In genomic region chr6:110414669-110415296, GRCh38 we compare ENCODE assay signal across 13 cellular contexts. TPM values are rescaled to one million over a fixed set of nuclear protein-coding genes. Genes with fewer than 3 reads are reported as not detected.
DNase-seq lines count a peak whose midpoint lies in the region; ATAC-seq, FAIRE-seq and TF ChIP-seq lines count a peak whose summit lies in the region.
"Had no signal": no experiment of that assay in that cellular context is flagged by ENCODE, and none has a peak within 500 bp of the region (broad histone marks: within the 10 kb centered on the region; RNA-seq: fewer than 3 reads in every experiment).

No MANE protein-coding gene starts in this region.

- H3K4me3 ChIP-seq in left ventricle myocardium inferior (peak overlapping the region; percentile 63), pancreas (peak overlapping the region in 2 of 4 donors; percentile 27 to 31)
- H3K4me3 ChIP-seq in effector memory CD4-positive, alpha-beta T cell (ENCODE audit: insufficient read depth, low read depth, low read length, poor library complexity, severe bottlenecking), result no peak overlapping the region
- H3K4me3 ChIP-seq: SK-N-MC had no signal

- no peak overlapping the region for H3K27ac Mint-ChIP-seq in stimulated activated naive CD8-positive, alpha-beta T cell treated with anti-CD3 and anti-CD28 coated beads, Interleukin-15, amount 100 ng/mL, for 72 hours
- H3K27ac Mint-ChIP-seq: activated CD8-positive, alpha-beta T cell treated with anti-CD3 and anti-CD28 coated beads for 36 hours; naive B cell had no signal

- no peak for FAIRE-seq in pancreas (lab: Jason Lieb, UNC)
- FAIRE-seq: G401.6 had no signal

- DNase-seq in stimulated activated naive CD8-positive, alpha-beta T cell treated with anti-CD3 and anti-CD28 coated beads, Interleukin-15, amount 100 ng/mL, for 72 hours, result no peak
- no peak for DNase-seq in stimulated activated naive CD8-positive, alpha-beta T cell treated with anti-CD3 and anti-CD28 coated beads, Interleukin-15, Interleukin-2, amounts not matched to agents 100 U/mL and 50 U/mL, for 24 hours
- DNase-seq in left ventricle myocardium inferior, result no peak
- DNase-seq in pancreas, result no peak
- no peak for DNase-seq in effector memory CD4-positive, alpha-beta T cell
- no peak for DNase-seq in ureter (ENCODE audit: low spot score)
- DNase-seq: activated CD8-positive, alpha-beta T cell treated with anti-CD3 and anti-CD28 coated beads for 36 hours; naive B cell had no signal

- peak overlapping the region in 1 of 2 donors; percentile 43 for H3K4me3 Mint-ChIP-seq in stimulated activated naive CD8-positive, alpha-beta T cell treated with anti-CD3 and anti-CD28 coated beads, Interleukin-15, amount 100 ng/mL, for 72 hours
- H3K4me3 Mint-ChIP-seq: activated CD8-positive, alpha-beta T cell treated with anti-CD3 and anti-CD28 coated beads for 36 hours had no signal

- H3K9me3 ChIP-seq in left ventricle myocardium inferior (replicated peaks) (no peaks in the 10 kb centered on the region), pancreas (no peaks in the 10 kb centered on the region)
- H3K9me3 ChIP-seq in effector memory CD4-positive, alpha-beta T cell (ENCODE audit: control insufficient read depth, low read length), result no peaks in the 10 kb centered on the region

- no peaks in the 10 kb centered on the region for H3K27me3 Mint-ChIP-seq in stimulated activated naive CD8-positive, alpha-beta T cell treated with anti-CD3 and anti-CD28 coated beads, Interleukin-15, amount 100 ng/mL, for 72 hours

- H3K9me3 Mint-ChIP-seq in stimulated activated naive CD8-positive, alpha-beta T cell treated with anti-CD3 and anti-CD28 coated beads, Interleukin-15, amount 100 ng/mL, for 72 hours, result no peaks in the 10 kb centered on the region
- H3K9me3 Mint-ChIP-seq: activated CD8-positive, alpha-beta T cell treated with anti-CD3 and anti-CD28 coated beads for 36 hours; naive B cell had no signal

- H3K4me1 Mint-ChIP-seq in stimulated activated naive CD8-positive, alpha-beta T cell treated with anti-CD3 and anti-CD28 coated beads, Interleukin-15, amount 100 ng/mL, for 72 hours, result peaks cover 13% of the 10 kb centered on the region

- no peaks in the 10 kb centered on the region for H3K27me3 ChIP-seq in left ventricle myocardium inferior (ENCODE audit: low read depth)
- H3K27me3 ChIP-seq in pancreas, result no peaks in the 10 kb centered on the region
- no peaks in the 10 kb centered on the region for H3K27me3 ChIP-seq in effector memory CD4-positive, alpha-beta T cell (replicated peaks; ENCODE audit: control insufficient read depth, insufficient read depth, low read length, poor library complexity, severe bottlenecking)

- intact Hi-C loops in left ventricle myocardium inferior (cut with micrococcal nuclease) (no loop called here), pancreas (cut with DNase I) (no loop called here)

- peak; percentile 33 for ATAC-seq in stimulated activated naive CD8-positive, alpha-beta T cell treated with anti-CD3 and anti-CD28 coated beads, Interleukin-15, amount 100 ng/mL, for 72 hours
- no peak for ATAC-seq in stimulated activated naive CD8-positive, alpha-beta T cell treated with anti-CD3 and anti-CD28 coated beads, Interleukin-15, Interleukin-2, amounts not matched to agents 100 U/mL and 50 U/mL, for 24 hours
- peak in 2 of 4 donors; percentile 6 to 19 for ATAC-seq in pancreas
- no peak for ATAC-seq in HG02973 (IDR thresholded peaks at IDR 0.05; ENCODE audit: unreplicated experiment)
- ATAC-seq in HG03342 (IDR thresholded peaks at IDR 0.05; ENCODE audit: unreplicated experiment), result no peak
- ATAC-seq: activated CD8-positive, alpha-beta T cell treated with anti-CD3 and anti-CD28 coated beads for 36 hours had no signal

- TF ChIP-seq CTCF in left ventricle myocardium inferior (IDR thresholded peaks at IDR 0.05; ENCODE audit: borderline replicate concordance) (no peak), pancreas (IDR thresholded peaks at IDR 0.05) (no peak)

- H3K27ac ChIP-seq in left ventricle myocardium inferior (replicated peaks) (peak overlapping the region; percentile 91), pancreas (peak overlapping the region; percentile 24 to 84 (median 57))
- no peak overlapping the region for H3K27ac ChIP-seq in effector memory CD4-positive, alpha-beta T cell (ENCODE audit: insufficient read depth, low read length, poor library complexity, severe bottlenecking)
- H3K27ac ChIP-seq: SK-N-MC had no signal

- H3K4me1 ChIP-seq in left ventricle myocardium inferior (peaks cover 19% of the 10 kb centered on the region), pancreas (peaks cover 0 to 14% (median 12%) of the 10 kb centered on the region in 3 donors)
- H3K4me1 ChIP-seq in effector memory CD4-positive, alpha-beta T cell (ENCODE audit: control insufficient read depth, insufficient read depth, low read length, poor library complexity, severe bottlenecking), result no peaks in the 10 kb centered on the region

- WGBS in pancreas, 2 donors, result 63 to 64% methylated on average over 6 of the region's 6 CpGs

- H3K36me3 ChIP-seq in left ventricle myocardium inferior, result peaks cover 4% of the 10 kb centered on the region
- H3K36me3 ChIP-seq in pancreas, result no peaks in the 10 kb centered on the region
- H3K36me3 ChIP-seq in effector memory CD4-positive, alpha-beta T cell (ENCODE audit: control insufficient read depth, insufficient read depth, low read length), result no peaks in the 10 kb centered on the region

RNA-seq across cellular contexts. Expression of gene DDO, which starts 0.6 kb away (rescaled TPM):
- total RNA-seq in left ventricle myocardium inferior (37.6 TPM), pancreas (1 to 10 TPM; 1.0 to 3.8 (median 1.4) TPM), ureter (0.42 TPM)
- 1 to 10 TPM; 1.2 to 2.2 TPM for polyA plus RNA-seq in pancreas
- total RNA-seq: A673; activated CD8-positive, alpha-beta T cell treated with anti-CD3 and anti-CD28 coated beads for 36 hours had no signal

RNA-seq across cellular contexts. Expression of gene METTL24, which starts 56.6 kb away (rescaled TPM):
- total RNA-seq in left ventricle myocardium inferior, result 1.2 TPM
- 1 to 10 TPM; 1.0 to 4.4 (median 1.6) TPM for total RNA-seq in pancreas
- polyA plus RNA-seq in pancreas, result under 1 TPM; 0.34 to 0.80 TPM
- 8.1 TPM for total RNA-seq in ureter
- total RNA-seq: activated CD8-positive, alpha-beta T cell treated with anti-CD3 and anti-CD28 coated beads for 36 hours had no signal
